In genomic region chr20:6079011-6079410, GRCh38 we compare ENCODE assay signal across 33 cellular contexts. TPM values are rescaled to one million over a fixed set of nuclear protein-coding genes. Genes with fewer than 3 reads are reported as not detected.
"Had no signal": no experiment of that assay in that cellular context is flagged by ENCODE, and none has a peak within 500 bp of the region (broad histone marks: within the 10 kb centered on the region; RNA-seq: fewer than 3 reads in every experiment).

No MANE protein-coding gene starts in this region.

- H3K9me3 ChIP-seq: colonic mucosa, esophagus muscularis mucosa, gastroesophageal sphincter, heart left ventricle, left lung, mucosa of descending colon, neutrophil, prostate gland, sigmoid colon, stomach, testis, tibial artery had no signal

- H3K27ac ChIP-seq: colonic mucosa, epithelial cell of prostate, esophagus muscularis mucosa, foreskin keratinocyte, gastroesophageal sphincter, heart left ventricle, left lung, neutrophil, parathyroid adenoma, prostate gland, sigmoid colon, stomach, testis, tibial artery had no signal

- H3K4me3 ChIP-seq: colonic mucosa, esophagus muscularis mucosa, gastroesophageal sphincter, heart left ventricle, left lung, mucosa of descending colon, prostate gland, sigmoid colon, stomach, testis, tibial artery had no signal

- H3K36me3 ChIP-seq: esophagus muscularis mucosa, gastroesophageal sphincter, left lung, neutrophil, prostate gland, sigmoid colon, tibial artery had no signal

- H3K27me3 ChIP-seq: colonic mucosa, esophagus muscularis mucosa, foreskin keratinocyte, gastroesophageal sphincter, heart left ventricle, left lung, neutrophil, sigmoid colon, stomach, testis, tibial artery had no signal

- DNase-seq: colonic mucosa; effector CD8-positive, alpha-beta T cell; endodermal cell; foreskin keratinocyte; heart left ventricle; hippocampal formation; left cardiac atrium; left lung; mesenchymal stem cell; mucosa of descending colon; naive B cell; right cardiac atrium; sigmoid colon; stimulated activated CD4-positive, alpha-beta T cell treated with anti-CD3 and anti-CD28 coated beads, Interleukin-2, amount 100 ng/mL, for 24 hours; stimulated activated CD4-positive, alpha-beta T cell treated with anti-CD3 and anti-CD28 coated beads, Interleukin-4, amount 100 ng/mL, for 24 hours; stimulated activated naive CD4-positive, alpha-beta T cell treated with Interleukin-2 at 50 U/mL for 16 hours; stomach; testis; tibial artery had no signal

- H3K4me1 ChIP-seq: colonic mucosa, foreskin keratinocyte, left lung, parathyroid adenoma, prostate gland, testis, tibial artery had no signal

- H3K79me2 ChIP-seq: parathyroid adenoma had no signal

- H3K9ac ChIP-seq: parathyroid adenoma had no signal

- H2AFZ ChIP-seq: parathyroid adenoma had no signal

- ATAC-seq: foreskin keratinocyte; gastroesophageal sphincter; heart left ventricle; left cardiac atrium; left lung; mucosa of descending colon; natural killer cell treated with Interleukin-12 subunit alpha and Interleukin-12 subunit beta and Interleukin-15 and Interleukin-18, amount 100 ng/mL, for 72 hours; right cardiac atrium; stimulated activated effector memory CD8-positive, alpha-beta T cell treated with anti-CD3 and anti-CD28 coated beads, Interleukin-12 subunit alpha, Interleukin-12 subunit beta, amount 100 ng/mL, for 72 hours had no signal

RNA-seq across cellular contexts. Expression of gene LRRN4, which starts 25.2 kb away (rescaled TPM):
- total RNA-seq: colonic mucosa; gastroesophageal sphincter; lower leg skin; lung microvascular endothelial cell; mucosa of descending colon; natural killer cell treated with Interleukin-12 subunit alpha and Interleukin-12 subunit beta and Interleukin-15 and Interleukin-18, amount 100 ng/mL, for 72 hours; neural crest cell had no signal
- polyA plus RNA-seq: fibroblast of lung, heart left ventricle, urinary bladder had no signal

RNA-seq across cellular contexts. Expression of gene FERMT1, which starts 43.8 kb away (rescaled TPM):
- total RNA-seq: natural killer cell treated with Interleukin-12 subunit alpha and Interleukin-12 subunit beta and Interleukin-15 and Interleukin-18, amount 100 ng/mL, for 72 hours; skeletal muscle tissue had no signal
